Comparison of ENCODE assay signal across 8 cellular contexts in genomic region chr3:9749663-9750555, GRCh38. TPM values are rescaled to one million over a fixed set of nuclear protein-coding genes. Genes with fewer than 3 reads are reported as not detected.
A peak's percentile ranks its signal among the peaks of the same experiment; 100 is the strongest.
DNase-seq lines count a peak whose midpoint lies in the region; ATAC-seq and TF ChIP-seq lines count a peak whose summit lies in the region.

Gene OGG1, plus strand, starts transcription at chr3:9749952. Its CDS starts 335 bp downstream, at chr3:9750287.

- intact Hi-C loops in Panc1 (cut with micrococcal nuclease; ENCODE audit: unreplicated experiment) = no loop called here

- BruUV-seq in Panc1 (replicated peaks; lab: Mats Ljungman, UMichigan) = TSS peak; percentile 80

- H3K4me3 ChIP-seq in Panc1 (ENCODE audit: low read depth in 2 of 2, low read length in 2 of 2) (peak within 1 kb of the TSS; percentile 90 to 91), muscle layer of duodenum (ENCODE audit: low read depth in 1 of 2, low read length in 2 of 2) (peak within 1 kb of the TSS; percentile 90)

- H3K27ac ChIP-seq in Panc1 (ENCODE audit: low read length) = peak within 1 kb of the TSS; percentile 88
- peak within 1 kb of the TSS; percentile 81 for H3K27ac ChIP-seq in muscle layer of duodenum (ENCODE audit: low read length)

- peaks cover 29% of the 10 kb centered on the region for H3K36me3 Mint-ChIP-seq in activated T-cell treated with anti-CD3 and anti-CD28 coated beads, Interleukin-2, amount 50 U/mL, for 4 hours (ENCODE audit: insufficient read depth)

- peak within 1 kb of the TSS; percentile 91 for H3K4me3 Mint-ChIP-seq in activated T-cell treated with anti-CD3 and anti-CD28 coated beads, Interleukin-2, amount 50 U/mL, for 4 hours

- peak; percentile 94 for ATAC-seq in GM21723 (IDR thresholded peaks at IDR 0.05; ENCODE audit: unreplicated experiment)
- peak; percentile 98 for ATAC-seq in Panc1
- peak; percentile 94 for ATAC-seq in activated T-cell treated with anti-CD3 and anti-CD28 coated beads, Interleukin-2, amount 50 U/mL, for 4 hours
- ATAC-seq in esophagus mucosa = peak; percentile 97

- H3K9me3 ChIP-seq in Panc1 (ENCODE audit: control insufficient read depth, insufficient read depth, low read depth, low read length) (no peaks in the 10 kb centered on the region), muscle layer of duodenum (ENCODE audit: control insufficient read depth in 1 of 2, low read length in 2 of 2) (no peaks in the 10 kb centered on the region)

- H3K9me3 Mint-ChIP-seq in activated T-cell treated with anti-CD3 and anti-CD28 coated beads, Interleukin-2, amount 50 U/mL, for 4 hours = no peaks in the 10 kb centered on the region

- H3K4me1 ChIP-seq in Panc1 (ENCODE audit: control insufficient read depth, insufficient read depth, low read length) (peaks cover 7% of the 10 kb centered on the region; the same call in 1 of the 2 replicates), muscle layer of duodenum (ENCODE audit: control insufficient read depth in 1 of 2, insufficient read depth in 2 of 2, low read length in 2 of 2) (peaks cover 9 to 29% of the 10 kb centered on the region in 2 donors)

- CTCF ChIA-PET in Panc1 (lab: Charles Lee) = interaction anchor here (1.0 kb wide), 1 partner anchor 23 kb away, joined by 3 read pairs; no protein-coding TSS in a partner anchor

- in situ Hi-C loops in Panc1 (cut with HindIII; ENCODE audit: low pct_unique_long_range_greater_than_20kb, low sequenced_read_pairs) = no loop called here

- H3K36me3 ChIP-seq in Panc1 (ENCODE audit: control insufficient read depth, insufficient read depth, low read length) = peaks cover 2% of the 10 kb centered on the region
- peaks cover 26 to 57% of the 10 kb centered on the region in 2 donors for H3K36me3 ChIP-seq in muscle layer of duodenum (ENCODE audit: control insufficient read depth in 1 of 2, insufficient read depth in 2 of 2, low read length in 2 of 2)

- no peaks in the 10 kb centered on the region for H3K27me3 ChIP-seq in Panc1 (ENCODE audit: control insufficient read depth, insufficient read depth, low read length)
- no peaks in the 10 kb centered on the region for H3K27me3 ChIP-seq in muscle layer of duodenum (ENCODE audit: low read depth, low read length)

- DNase-seq in DMS53 (lab: John Stamatoyannopoulos, UW) = peak; percentile 90
- peak; percentile 99 for DNase-seq in KG1 (lab: John Stamatoyannopoulos, UW)
- peak; percentile 85 for DNase-seq in Panc1 (ENCODE audit: low read depth, low spot score)
- DNase-seq in activated T-cell treated with anti-CD3 and anti-CD28 coated beads, Interleukin-2, amount 50 U/mL, for 4 hours = peak; percentile 91
- DNase-seq in stimulated activated CD8-positive, alpha-beta memory T cell treated with anti-CD3 and anti-CD28 coated beads, Interleukin-7, amount 100 ng/mL, for 4 hours (ENCODE audit: low read depth in 2 of 2) = peak; percentile 96 to 97

- H3K4me1 Mint-ChIP-seq in activated T-cell treated with anti-CD3 and anti-CD28 coated beads, Interleukin-2, amount 50 U/mL, for 4 hours (ENCODE audit: low read depth) = peaks cover 44% of the 10 kb centered on the region

- H3K27me3 Mint-ChIP-seq in activated T-cell treated with anti-CD3 and anti-CD28 coated beads, Interleukin-2, amount 50 U/mL, for 4 hours (ENCODE audit: low read depth) = no peaks in the 10 kb centered on the region

- POLR2A ChIA-PET in Panc1 (lab: Charles Lee) = interaction anchor here (0.5 to 0.6 kb wide), 2 partner anchors 13 to 864 kb away, joined by 4 to 10 read pairs; no protein-coding TSS in a partner anchor

- TF ChIP-seq CTCF in Panc1 (IDR thresholded peaks at IDR 0.05) = no peak

RNA-seq across cellular contexts. Expression of gene OGG1, which starts in this region (rescaled TPM):
- 32.5 TPM for total RNA-seq in Panc1 (2021; ENCODE audit: unreplicated experiment)
- polyA plus RNA-seq in Panc1 (2012; ENCODE audit: insufficient read length) = 24.6 TPM
- 10 to 100 TPM; 25.2 to 30.5 (median 28.8) TPM for total RNA-seq in activated T-cell treated with anti-CD3 and anti-CD28 coated beads, Interleukin-2, amount 50 U/mL, for 4 hours
- total RNA-seq in esophagus mucosa = 9.6 TPM

Comparison
In these comparisons a context has a peak if more than half of its experiments do, and no peak if none do; other contexts are left out.
1. Peak in every context shown above with its lines: DNase-seq, ATAC-seq, H3K4me3 ChIP-seq and H3K27ac ChIP-seq.